Comparison of ENCODE assay signal across 1 cellular context in genomic region chr10:125788156-125789034, GRCh38.
TF ChIP-seq lines count a peak whose summit lies in the region.

No MANE protein-coding gene starts in this region.

TF ChIP-seq in H1, 55 proteins besides CTCF, POLR2A, EP300 and RAD21:
- TF ChIP-seq SIX5 (IDR thresholded peaks at IDR 0.05; ENCODE audit: low read depth, low read length): no peak
- TF ChIP-seq MAX (IDR thresholded peaks at IDR 0.05): 0 out of 2 replicates have a peak, but pooled peaks have one; percentile 9
TF ChIP-seq in H1: peak in this region for 1.
